Comparison of ENCODE assay signal across 8 cellular contexts in the genomic region with DNA sequence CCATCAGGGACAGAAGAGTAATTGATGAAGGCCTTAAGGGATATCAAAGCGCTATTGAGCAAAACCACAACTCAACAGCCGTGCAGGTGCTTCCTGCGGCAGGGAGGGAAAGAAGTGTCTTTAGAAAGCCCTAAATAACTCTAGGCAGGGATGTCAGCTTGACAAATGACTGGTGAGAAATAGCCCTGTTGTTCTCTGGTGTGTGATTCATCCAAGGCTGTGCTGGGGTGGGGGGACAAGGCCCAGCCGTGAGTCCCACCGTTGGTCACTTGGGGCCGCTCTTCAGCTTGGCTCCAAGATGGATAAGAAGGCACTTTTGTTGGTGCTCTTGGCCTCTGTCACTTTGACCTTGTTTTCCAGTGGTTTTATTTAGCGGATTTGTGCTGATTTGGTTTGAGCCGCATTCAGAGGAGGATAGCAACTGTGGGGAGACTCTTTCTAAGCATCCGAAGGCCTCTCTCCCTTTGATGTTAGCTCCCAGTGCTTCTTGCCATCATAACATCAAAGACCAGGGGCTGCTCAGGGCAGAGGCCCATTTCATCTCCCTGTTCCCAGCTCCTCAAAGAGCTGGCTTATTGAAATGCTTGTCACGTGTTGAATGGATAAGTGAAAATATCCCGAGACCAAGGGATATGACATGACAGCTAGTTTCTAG.
DNase-seq lines count a peak whose midpoint lies in the region; ATAC-seq and TF ChIP-seq lines count a peak whose summit lies in the region.

No MANE protein-coding gene starts in this region.

- peak overlapping the region; percentile 13 to 28 (median 26) for H3K27ac Mint-ChIP-seq in nephron

- H3K27me3 Mint-ChIP-seq in nephron (ENCODE audit: low read depth) = peaks cover 8% of the 10 kb centered on the region

- H3K27ac ChIP-seq in RWPE1 = no peak overlapping the region

- TF ChIP-seq CTCF in GM10248 (IDR thresholded peaks at IDR 0.05; ENCODE audit: control extremely low read depth, extremely low read depth, low read depth, missing control alignments) = peak; percentile 30
- TF ChIP-seq CTCF in RWPE1 (conservative IDR thresholded peaks at IDR 0.05; ENCODE audit: low read depth) = no peak
- peak in 1 of 3 experiments; percentile 31 for TF ChIP-seq CTCF in nephron (IDR thresholded peaks at IDR 0.05; ENCODE audit: unreplicated experiment in 3 of 3)

- peaks cover 9% of the 10 kb centered on the region for H3K4me1 Mint-ChIP-seq in nephron

- H3K9me3 Mint-ChIP-seq in nephron = no peaks in the 10 kb centered on the region

- no peak for TF ChIP-seq POLR2A in erythroblast (IDR thresholded peaks at IDR 0.05; ENCODE audit: low read length)

- H3K36me3 Mint-ChIP-seq in nephron (ENCODE audit: low read depth) = no peaks in the 10 kb centered on the region

- POLR2A ChIA-PET in GM10248 (lab: Yijun Ruan, JAX) (no interaction called here), RWPE1 (lab: Yijun Ruan, JAX; ENCODE audit: low non-redundant PET) (no interaction called here)

- CTCF ChIA-PET in GM10248 (lab: Yijun Ruan, JAX) = interaction anchor here (0.9 to 3.6 kb wide), 7 partner anchors 9 to 196 kb away, joined by 3 to 13 read pairs (median 4); no protein-coding TSS in a partner anchor
- CTCF ChIA-PET in RWPE1 (lab: Yijun Ruan, JAX) = interaction anchor here (0.6 to 0.7 kb wide), 4 partner anchors 29 to 1535 kb away, joined by 3 read pairs; no protein-coding TSS in a partner anchor

- DNase-seq in GM10248 (ENCODE audit: extremely low spot score) (peak; percentile 45), RWPE1 (ENCODE audit: low spot score) (peak; percentile 48), erythroblast (lab: John Stamatoyannopoulos, UW) (peak; percentile 80 to 84), GM19238 (ENCODE audit: insufficient read length, low spot score) (no peak)

- H3K4me3 Mint-ChIP-seq in nephron = no peak overlapping the region

- ATAC-seq in HG02973 (IDR thresholded peaks at IDR 0.05; ENCODE audit: unreplicated experiment) (peak; percentile 59), HG03457 (IDR thresholded peaks at IDR 0.05; ENCODE audit: unreplicated experiment) (no peak), GM18520 (IDR thresholded peaks at IDR 0.05; ENCODE audit: unreplicated experiment) (no peak)
